In genomic region chr2:100730290-100730868, GRCh38 we compare ENCODE assay signal across 8 cellular contexts.
DNase-seq lines count a peak whose midpoint lies in the region; ATAC-seq and TF ChIP-seq lines count a peak whose summit lies in the region.

No MANE protein-coding gene starts in this region.

- no peak overlapping the region for H3K4me3 ChIP-seq in GM12865 (ENCODE audit: low read depth, low read length)

- intact Hi-C loops in Right ventricle myocardium superior (cut with DNase I) (loop anchor here (2.0 to 10.0 kb wide), 2 partner anchors 174 to 252 kb away; no protein-coding TSS in a partner anchor), head of caudate nucleus (cut with DNase I) (no loop called here)

- peak; percentile 41 for DNase-seq in GM12865 (ENCODE audit: low read depth)
- DNase-seq in NCI-H524 (lab: John Stamatoyannopoulos, UW) = peak; percentile 23 to 65
- DNase-seq in activated T-cell treated with anti-CD3 and anti-CD28 coated beads, Interleukin-2, amount 50 U/mL, for 4 hours = peak; percentile 40
- DNase-seq in Right ventricle myocardium superior = peak; percentile 65
- DNase-seq in stimulated activated CD4-positive, alpha-beta T cell treated with anti-CD3 and anti-CD28 coated beads, Interleukin-15, amount 100 ng/mL, for 24 hours = peak; percentile 56
- no peak for DNase-seq in NCI-H2196 treated with DMSO at 0.1 percent for 48 hours (lab: John Stamatoyannopoulos, UW; ENCODE audit: unreplicated experiment)
- DNase-seq in head of caudate nucleus = no peak
- DNase-seq in NCI-H2227 treated with DMSO at 0.1 percent for 48 hours (lab: John Stamatoyannopoulos, UW) = no peak

- peak in 1 of 2 donors; percentile 57 for ATAC-seq in activated T-cell treated with anti-CD3 and anti-CD28 coated beads, Interleukin-2, amount 50 U/mL, for 4 hours
- ATAC-seq in Right ventricle myocardium superior (ENCODE audit: poor library complexity) = peak; percentile 84

- H3K9me3 Mint-ChIP-seq in activated T-cell treated with anti-CD3 and anti-CD28 coated beads, Interleukin-2, amount 50 U/mL, for 4 hours = peaks cover 7% of the 10 kb centered on the region

- H3K27me3 Mint-ChIP-seq in activated T-cell treated with anti-CD3 and anti-CD28 coated beads, Interleukin-2, amount 50 U/mL, for 4 hours (ENCODE audit: low read depth) = peaks cover 13% of the 10 kb centered on the region

- no peaks in the 10 kb centered on the region for H3K36me3 Mint-ChIP-seq in activated T-cell treated with anti-CD3 and anti-CD28 coated beads, Interleukin-2, amount 50 U/mL, for 4 hours (ENCODE audit: insufficient read depth)

- no peaks in the 10 kb centered on the region for H3K4me1 Mint-ChIP-seq in activated T-cell treated with anti-CD3 and anti-CD28 coated beads, Interleukin-2, amount 50 U/mL, for 4 hours (ENCODE audit: low read depth)

- TF ChIP-seq CTCF in GM12865 (IDR thresholded peaks at IDR 0.05; ENCODE audit: insufficient read depth, low read depth, low read length, missing control alignments) = peak; percentile 42

- no peak overlapping the region for H3K4me3 Mint-ChIP-seq in activated T-cell treated with anti-CD3 and anti-CD28 coated beads, Interleukin-2, amount 50 U/mL, for 4 hours

Comparison
In these comparisons a context has a peak if more than half of its experiments do, and no peak if none do; other contexts are left out.
1. DNase-seq: peak in GM12865 (single experiment), NCI-H524 (2 of 2), activated T-cell treated with anti-CD3 and anti-CD28 coated beads, Interleukin-2, amount 50 U/mL, for 4 hours (single experiment), Right ventricle myocardium superior (single experiment) and stimulated activated CD4-positive, alpha-beta T cell treated with anti-CD3 and anti-CD28 coated beads, Interleukin-15, amount 100 ng/mL, for 24 hours (single experiment); none in NCI-H2196 treated with DMSO at 0.1 percent for 48 hours (single experiment), head of caudate nucleus (0 of 42) and NCI-H2227 treated with DMSO at 0.1 percent for 48 hours (single experiment).